In genomic region chr15:75347222-75348033, GRCh38 we compare ENCODE assay signal across 1 cellular context.
A peak's percentile ranks its signal among the peaks of the same experiment; 100 is the strongest.
TF ChIP-seq lines count a peak whose summit lies in the region.

No MANE protein-coding gene starts in this region.

TF ChIP-seq in HepG2, 621 proteins besides CTCF, POLR2A, EP300 and RAD21 (continued from another document and continues in another):
- TF ChIP-seq PAXIP1 (CRISPR knock-in tag; conservative IDR thresholded peaks at IDR 0.05) (peak; percentile 59), ZNF503 (CRISPR knock-in tag; IDR thresholded peaks at IDR 0.05) (no peak), ZBTB7A (CRISPR knock-in tag; IDR thresholded peaks at IDR 0.05) (peak; percentile 73; the same call in 1 of the 2 replicates), ZNF275 (CRISPR knock-in tag; IDR thresholded peaks at IDR 0.05; ENCODE audit: borderline replicate concordance) (peak; percentile 87; the same call in 1 of the 2 replicates), MTERF4 (CRISPR knock-in tag; IDR thresholded peaks at IDR 0.05) (peak; percentile 72), ZNF468 (CRISPR knock-in tag; IDR thresholded peaks at IDR 0.05) (0 out of 2 replicates have a peak, but pooled peaks have one; percentile 83), ZNF350 (CRISPR knock-in tag; IDR thresholded peaks at IDR 0.05; ENCODE audit: borderline replicate concordance, low read depth) (peak; percentile 82), ZNF317 (CRISPR knock-in tag; IDR thresholded peaks at IDR 0.05) (peak; percentile 27), SP5 (CRISPR knock-in tag; IDR thresholded peaks at IDR 0.05; ENCODE audit: borderline replicate concordance, low read depth) (peak; percentile 54; the same call in 1 of the 2 replicates), JARID2 (CRISPR knock-in tag; IDR thresholded peaks at IDR 0.05; ENCODE audit: insufficient replicate concordance) (no peak), ZNF264 (CRISPR knock-in tag; IDR thresholded peaks at IDR 0.05) (peak; percentile 15; the same call in 1 of the 2 replicates), TAF1 (CRISPR knock-in tag; IDR thresholded peaks at IDR 0.05) (peak; percentile 44), ZNF576 (CRISPR knock-in tag; IDR thresholded peaks at IDR 0.05) (0 out of 2 replicates have a peak, but pooled peaks have one; percentile 30), GATAD2A (CRISPR knock-in tag; IDR thresholded peaks at IDR 0.05) (0 out of 2 replicates have a peak, but pooled peaks have one; percentile 21), IKZF4 (CRISPR knock-in tag; IDR thresholded peaks at IDR 0.05; ENCODE audit: borderline replicate concordance, low read depth, not compliant biosample characterization) (peak; percentile 74), ELK4 (CRISPR knock-in tag; IDR thresholded peaks at IDR 0.05; ENCODE audit: borderline replicate concordance) (no peak), PRDM15 (CRISPR knock-in tag; IDR thresholded peaks at IDR 0.05) (peak; percentile 55; the same call in 1 of the 2 replicates), ZGPAT (CRISPR knock-in tag; IDR thresholded peaks at IDR 0.05) (peak; percentile 56), LCORL (IDR thresholded peaks at IDR 0.05) (no peak), LCORL (CRISPR knock-in tag; IDR thresholded peaks at IDR 0.05) (peak; percentile 76; the same call in 1 of the 2 replicates), AGO2 (optimal IDR thresholded peaks at IDR 0.05; ENCODE audit: low read depth, low read length) (peak; percentile 42), TOPORS (CRISPR knock-in tag; IDR thresholded peaks at IDR 0.05) (0 out of 2 replicates have a peak, but pooled peaks have one; percentile 56), SMAD1 (CRISPR knock-in tag; IDR thresholded peaks at IDR 0.05; ENCODE audit: borderline replicate concordance, low read depth) (0 out of 2 replicates have a peak, but pooled peaks have one; percentile 28), AHDC1 (CRISPR knock-in tag; IDR thresholded peaks at IDR 0.05; ENCODE audit: borderline replicate concordance) (no peak), NR2C2 (CRISPR knock-in tag; IDR thresholded peaks at IDR 0.05; ENCODE audit: borderline replicate concordance) (0 out of 2 replicates have a peak, but pooled peaks have one; percentile 19), KAT7 (CRISPR knock-in tag; IDR thresholded peaks at IDR 0.05; ENCODE audit: borderline replicate concordance) (0 out of 2 replicates have a peak, but pooled peaks have one; percentile 63), NFATC3 (CRISPR knock-in tag; IDR thresholded peaks at IDR 0.05) (peak; percentile 33; the same call in 1 of the 2 replicates), KMT2A (CRISPR knock-in tag; IDR thresholded peaks at IDR 0.05) (peak; percentile 29; the same call in 1 of the 2 replicates), SETDB1 (CRISPR knock-in tag; IDR thresholded peaks at IDR 0.05; ENCODE audit: borderline replicate concordance) (no peak), ZFY (CRISPR knock-in tag; IDR thresholded peaks at IDR 0.05) (peak; percentile 85), NCOA2 (CRISPR knock-in tag; IDR thresholded peaks at IDR 0.05) (no peak), E2F2 (CRISPR knock-in tag; IDR thresholded peaks at IDR 0.05; ENCODE audit: borderline replicate concordance) (no peak), MYC (CRISPR knock-in tag; IDR thresholded peaks at IDR 0.05; ENCODE audit: borderline replicate concordance) (peak; percentile 51), AGO1 (IDR thresholded peaks at IDR 0.05; ENCODE audit: low read depth, low read length, poor library complexity, severe bottlenecking) (peak; percentile 68)
